In genomic region chr10:132022241-132022640, GRCh38 we compare ENCODE assay signal across 14 cellular contexts. TPM values are rescaled to one million over a fixed set of nuclear protein-coding genes. Genes with fewer than 3 reads are reported as not detected.
DNase-seq lines count a peak whose midpoint lies in the region; ATAC-seq, FAIRE-seq and TF ChIP-seq lines count a peak whose summit lies in the region.
"Had no signal": no experiment of that assay in that cellular context is flagged by ENCODE, and none has a peak within 500 bp of the region (broad histone marks: within the 10 kb centered on the region; RNA-seq: fewer than 3 reads in every experiment).

No MANE protein-coding gene starts in this region.

- in situ Hi-C loops in GM13976 (cut with MboI; ENCODE audit: low sequenced_read_pairs, unreplicated experiment): loop anchor here (5.0 kb wide), 1 partner anchor 135 kb away; no protein-coding TSS in a partner anchor

- no peak overlapping the region for H2AFZ ChIP-seq in H1 (ENCODE audit: low read length)

- H3K23me2 ChIP-seq in H1 (ENCODE audit: low read depth, low read length): no peaks in the 10 kb centered on the region

- WGBS in H1 (ENCODE audit: extremely low coverage in 1 of 2, insufficient coverage in 1 of 2, insufficient read length in 1 of 2, insufficient replicate concordance in 2 of 2, low coverage in 1 of 2, low lambda C conversion rate in 2 of 2, missing lambda C conversion rate in 1 of 2), 2 experiments: 92% methylated on average over 17 of the region's 18 CpGs; no CpG with 5 or more reads in 1 of the 2 experiments
- WGBS in sigmoid colon, 2 donors: 86% methylated on average over 18 of the region's 18 CpGs
- 83 to 90% (median 89%) methylated on average over 9 to 18 of the region's 18 CpGs for WGBS in adrenal gland, 4 donors

- H2BK120ac ChIP-seq in H1 (replicated peaks; ENCODE audit: low read depth, low read length): no peak overlapping the region

- no peak overlapping the region for H3K23ac ChIP-seq in H1 (ENCODE audit: insufficient read length)

- H4K8ac ChIP-seq in H1 (ENCODE audit: extremely low read depth, insufficient read depth, low read length): no peak overlapping the region

- peaks cover 2% of the 10 kb centered on the region; the same call in 1 of the 2 replicates for H3K79me1 ChIP-seq in H1 (ENCODE audit: low read depth, low read length)

- no peak overlapping the region for H3K56ac ChIP-seq in H1 (replicated peaks; ENCODE audit: insufficient read length, low read depth, low read length)

- no peak overlapping the region for H3K27ac ChIP-seq in HEK293 (ENCODE audit: extremely low read depth, low read depth, low read length)
- H3K27ac ChIP-seq in H1 (ENCODE audit: low read depth, low read length): no peak overlapping the region
- no peak overlapping the region for H3K27ac ChIP-seq in sigmoid colon
- no peak overlapping the region for H3K27ac ChIP-seq in adrenal gland

- ATAC-seq in left colon: no peak

- no peak overlapping the region; the same call in 1 of the 2 replicates for H2AK5ac ChIP-seq in H1 (ENCODE audit: low read depth, low read length)

- TF ChIP-seq RAD21 in H1 (IDR thresholded peaks at IDR 0.05 in 1 of 2, conservative IDR thresholded peaks at IDR 0.05 in 1 of 2; ENCODE audit: low read depth in 2 of 2, low read length in 2 of 2): no peak

- H4K5ac ChIP-seq in H1 (ENCODE audit: insufficient read length, low read depth, low read length): no peak overlapping the region

- H3K4ac ChIP-seq in H1 (replicated peaks; ENCODE audit: insufficient read length, low read depth, low read length): no peak overlapping the region

- CTCF ChIA-PET in HEK293 (lab: Yijun Ruan, JAX): interaction anchor here (0.7 to 1.9 kb wide), 23 partner anchors 8 to 153 kb away, joined by 3 to 27 read pairs (median 6); no protein-coding TSS in a partner anchor
- CTCF ChIA-PET in H1 (lab: Charles Lee; ENCODE audit: partially characterized antibody): interaction anchor here (0.6 to 6.0 kb wide), 37 partner anchors 8 to 349 kb away, joined by 3 to 86 read pairs (median 7); partner anchors contain the start of gene JAKMIP3

- no peak overlapping the region; the same call in 1 of the 2 replicates for H2BK12ac ChIP-seq in H1 (ENCODE audit: low read depth, low read length)

- no peaks in the 10 kb centered on the region for H3K79me2 ChIP-seq in H1 (ENCODE audit: control insufficient read depth in 1 of 2, insufficient read depth in 2 of 2, low read length in 2 of 2)

- H2BK5ac ChIP-seq in H1 (ENCODE audit: low read depth, low read length): no peak overlapping the region

- no peak for TF ChIP-seq POLR2A in H1 (IDR thresholded peaks at IDR 0.05; ENCODE audit: control extremely low read depth in 1 of 2, low read depth in 2 of 2, low read length in 2 of 2)
- no peak for TF ChIP-seq POLR2A in sigmoid colon (IDR thresholded peaks at IDR 0.05)
- no peak for TF ChIP-seq POLR2A in adrenal gland (IDR thresholded peaks at IDR 0.05)

- no peak overlapping the region for H3K14ac ChIP-seq in H1 (ENCODE audit: insufficient read length)

- H4K20me1 ChIP-seq in H1 (replicated peaks in 1 of 2; ENCODE audit: control insufficient read depth in 1 of 2, insufficient read depth in 2 of 2, low read length in 2 of 2): no peaks in the 10 kb centered on the region

- H3K4me3 ChIP-seq in HEK293 (ENCODE audit: low read depth, low read length) (no peak overlapping the region), H1 (ENCODE audit: extremely low read depth in 1 of 4, insufficient read depth in 2 of 4, low read depth in 3 of 4, low read length in 4 of 4) (no peak overlapping the region), sigmoid colon (no peak overlapping the region), adrenal gland (no peak overlapping the region)
- H3K4me3 ChIP-seq: GM12878 had no signal

- TF ChIP-seq CTCF in GM13976 (IDR thresholded peaks at IDR 0.05; ENCODE audit: borderline replicate concordance, control extremely low read depth, extremely low read depth, insufficient read depth, missing control alignments) (no peak), HEK293 (tag by site-specific recombination; IDR thresholded peaks at IDR 0.05) (no peak), H1 (IDR thresholded peaks at IDR 0.05; ENCODE audit: control extremely low read depth in 1 of 3, insufficient read depth in 1 of 3, low read depth in 1 of 3, low read length in 3 of 3) (no peak), sigmoid colon (IDR thresholded peaks at IDR 0.05) (no peak), adrenal gland (IDR thresholded peaks at IDR 0.05) (no peak)

- no peak overlapping the region for H2BK15ac ChIP-seq in H1 (ENCODE audit: low read length)

- no peak overlapping the region for H3K9ac ChIP-seq in H1 (replicated peaks in 1 of 4; ENCODE audit: extremely low read depth in 1 of 4, low read depth in 3 of 4, low read length in 3 of 4)

- intact Hi-C loops in sigmoid colon (cut with DNase I) (loop anchor here (5.0 kb wide), 2 partner anchors 120 kb away; partner anchors contain the start of gene PPP2R2D), left colon (cut with DNase I, micrococcal nuclease) (loop anchor here (5.0 to 10.0 kb wide), 2 partner anchors 135 to 137 kb away; no protein-coding TSS in a partner anchor), adrenal gland (cut with DNase I) (loop anchor here (2.0 to 10.0 kb wide), 3 partner anchors 123 to 135 kb away; no protein-coding TSS in a partner anchor)

- H3K4me1 ChIP-seq in HEK293 (ENCODE audit: control insufficient read depth, insufficient read depth, low read length) (no peaks in the 10 kb centered on the region), H1 (replicated peaks in 1 of 4; ENCODE audit: control insufficient read depth in 3 of 4, insufficient read depth in 4 of 4, low read length in 3 of 4) (peaks cover 2 to 8% (median 3%) of the 10 kb centered on the region in 4 experiments; a peak in 5 of 7 replicates), sigmoid colon (peaks cover 0 to 9% (median 8%) of the 10 kb centered on the region in 4 donors), adrenal gland (replicated peaks in 1 of 2) (peaks cover 4 to 7% of the 10 kb centered on the region in 2 donors)

- DNase-seq in GM13976 (ENCODE audit: low spot score) (peak; percentile 27), H1 (ENCODE audit: low read depth in 1 of 2, low spot score in 2 of 2) (no peak), sigmoid colon (peak; percentile 60), left colon (no peak), adrenal gland (no peak)
- no peak for DNase-seq in activated T-cell treated with anti-CD3 and anti-CD28 coated beads, Interleukin-2, amount 50 U/mL, for 48 hours
- DNase-seq: Calu3; CD4-positive, alpha-beta memory T cell; DND-41; H9; HFFc6 had no signal

- POLR2A ChIA-PET in HEK293 (lab: Yijun Ruan, JAX) (no interaction called here), H1 (lab: Charles Lee; ENCODE audit: partially characterized antibody) (interaction anchor here (1.4 to 2.4 kb wide), 3 partner anchors 14 to 43 kb away, joined by 3 to 7 read pairs (median 5); no protein-coding TSS in a partner anchor)

- H3K27me3 ChIP-seq in H1 (replicated peaks in 1 of 4; ENCODE audit: control insufficient read depth in 3 of 4, extremely low read depth in 1 of 4, insufficient read depth in 3 of 4, low read length in 3 of 4) (peaks cover 0 to 8% (median 1%) of the 10 kb centered on the region in 4 experiments; a peak in 3 of 7 replicates), sigmoid colon (peaks cover 0 to 11% (median 0%) of the 10 kb centered on the region in 3 donors), adrenal gland (no peaks in the 10 kb centered on the region)

- H3K9me3 ChIP-seq in HEK293 (ENCODE audit: control insufficient read depth, insufficient read depth, low read depth, low read length) (no peaks in the 10 kb centered on the region), H1 (ENCODE audit: insufficient read depth in 2 of 2, low read depth in 1 of 2, low read length in 1 of 2) (no peaks in the 10 kb centered on the region; a peak in 1 of 4 replicates), sigmoid colon (no peaks in the 10 kb centered on the region), adrenal gland (replicated peaks in 1 of 3) (no peaks in the 10 kb centered on the region)

- H3K4me2 ChIP-seq in H1 (ENCODE audit: insufficient read depth in 1 of 2, low read depth in 2 of 2, low read length in 2 of 2): no peak overlapping the region

- peak overlapping the region; percentile 1; the same call in 1 of the 2 replicates for H2BK20ac ChIP-seq in H1 (ENCODE audit: low read length)

- no peak for TF ChIP-seq EP300 in H1 (IDR thresholded peaks at IDR 0.05; ENCODE audit: borderline replicate concordance in 1 of 2, low read depth in 2 of 2, low read length in 2 of 2)
- TF ChIP-seq EP300 in sigmoid colon (IDR thresholded peaks at IDR 0.05): no peak

- H3K36me3 ChIP-seq in HEK293 (ENCODE audit: control insufficient read depth in 2 of 2, insufficient read depth in 1 of 2, low read length in 2 of 2): no peaks in the 10 kb centered on the region
- no peaks in the 10 kb centered on the region for H3K36me3 ChIP-seq in H1 (ENCODE audit: control insufficient read depth in 2 of 4, insufficient read depth in 4 of 4, low read length in 3 of 4)
- no peaks in the 10 kb centered on the region for H3K36me3 ChIP-seq in sigmoid colon
- no peaks in the 10 kb centered on the region for H3K36me3 ChIP-seq in adrenal gland (replicated peaks in 1 of 2)

- FAIRE-seq in H1 (lab: Jason Lieb, UNC): no peak
- FAIRE-seq: G401.6, GM12878 had no signal

- H3K18ac ChIP-seq in H1 (ENCODE audit: extremely low read depth, low read length): no peak overlapping the region

- H4K91ac ChIP-seq in H1 (replicated peaks; ENCODE audit: insufficient read length, low read length): no peak overlapping the region

RNA-seq across cellular contexts. Expression of gene BNIP3, which starts 40.5 kb away (rescaled TPM):
- 25.8 and 26.4 TPM in 2 replicates for total RNA-seq in H1 (2021; fragmentation: NEBNext Ultra II Directional; extraction: Animal tissue kit (Norgen Biotek cat#: 25700))
- polyA plus RNA-seq in H1 (2011; rRNA removed) (58.9 and 75.1 TPM in 2 replicates), sigmoid colon (10 to 100 TPM in 2 of 3 donors, 1 to 10 TPM in 1; 3.9 to 11.7 (median 10.8) TPM), adrenal gland (10 to 100 TPM; 14.2 to 57.3 (median 14.7) TPM)
- polyA plus RNA-seq in H1 (2011; cell fraction: cytosol; rRNA removed): 79.1 TPM
- 28.9 TPM for polyA plus RNA-seq in H1 (2011; cell fraction: nucleus; rRNA removed)
- 33.0 to 61.3 TPM (median 43.3 TPM) in 4 replicates for polyA plus RNA-seq in H1 (2012, experiment 1 of 2)
- 15.1 TPM for polyA plus RNA-seq in H1 (2012, experiment 2 of 2)
- polyA plus RNA-seq in H1 (2013, experiment 1 of 2): 24.6 TPM
- polyA plus RNA-seq in H1 (2013, experiment 2 of 2): 28.6 TPM
- 13.6 and 20.7 TPM in 2 replicates for polyA minus RNA-seq in H1 (2011; rRNA and poly(A)+ RNA removed)
- 33.6 TPM for polyA minus RNA-seq in H1 (2011; cell fraction: cytosol; rRNA and poly(A)+ RNA removed)
- 17.5 TPM for polyA minus RNA-seq in H1 (2011; cell fraction: nucleus; rRNA and poly(A)+ RNA removed)
- total RNA-seq in sigmoid colon (100 to 1,000 TPM in 2 of 4 donors, 10 to 100 TPM in 2; 55.9 to 125 (median 95.4) TPM), left colon (1 to 10 TPM; 4.7 to 9.4 TPM), adrenal gland (100 to 1,000 TPM in 4 of 8 donors, 10 to 100 TPM in 4; 34.9 to 132 (median 96.4) TPM)

RNA-seq across cellular contexts. Expression of gene JAKMIP3, which starts 43.5 kb away (rescaled TPM):
- total RNA-seq in H1 (2021; fragmentation: NEBNext Ultra II Directional; extraction: Animal tissue kit (Norgen Biotek cat#: 25700)): 0.84 and 0.91 TPM in 2 replicates
- 0.82 and 0.83 TPM in 2 replicates for polyA plus RNA-seq in H1 (2011; rRNA removed)
- 0.96 TPM for polyA plus RNA-seq in H1 (2011; cell fraction: cytosol; rRNA removed)
- polyA plus RNA-seq in H1 (2011; cell fraction: nucleus; rRNA removed): 4.0 TPM
- 1.1 to 1.8 TPM (median 1.4 TPM) in 4 replicates for polyA plus RNA-seq in H1 (2012, experiment 1 of 2)
- polyA plus RNA-seq in H1 (2012, experiment 2 of 2): 0.21 TPM
- polyA plus RNA-seq in H1 (2013, experiment 1 of 2): 0.45 TPM
- polyA plus RNA-seq in H1 (2013, experiment 2 of 2): 0.35 TPM
- 0.44 and 0.59 TPM in 2 replicates for polyA minus RNA-seq in H1 (2011; rRNA and poly(A)+ RNA removed)
- 0.44 TPM for polyA minus RNA-seq in H1 (2011; cell fraction: cytosol; rRNA and poly(A)+ RNA removed)
- 1.7 TPM for polyA minus RNA-seq in H1 (2011; cell fraction: nucleus; rRNA and poly(A)+ RNA removed)
- total RNA-seq in sigmoid colon: 1 to 10 TPM in 2 of 4 donors, under 1 TPM in 2; 0.49 to 3.0 (median 0.97) TPM
- polyA plus RNA-seq in sigmoid colon: under 1 TPM in 1 of 3 donors, not detected in 2; 0.22 TPM
- under 1 TPM; 0.06 to 0.14 TPM for total RNA-seq in left colon
- total RNA-seq in adrenal gland: 1 to 10 TPM in 1 of 8 donors, under 1 TPM in 7; 0.18 to 2.7 (median 0.74) TPM
- polyA plus RNA-seq in adrenal gland: 1 to 10 TPM in 2 of 3 donors, under 1 TPM in 1; 0.86 to 7.0 (median 2.1) TPM
- total RNA-seq: GM12878 had no signal

Comparison
In these comparisons a context has a peak if more than half of its experiments do, and no peak if none do; other contexts are left out.
1. DNase-seq: peak in GM13976 (single experiment) and sigmoid colon (single experiment); none in H1 (0 of 2), left colon (0 of 2), activated T-cell treated with anti-CD3 and anti-CD28 coated beads, Interleukin-2, amount 50 U/mL, for 48 hours (0 of 2) and adrenal gland (0 of 7).